Comparison of ENCODE assay signal across 9 cellular contexts in genomic region chr1:32984090-32984828, GRCh38. TPM values are rescaled to one million over a fixed set of nuclear protein-coding genes. Genes with fewer than 3 reads are reported as not detected.
A peak's percentile ranks its signal among the peaks of the same experiment; 100 is the strongest.
DNase-seq lines count a peak whose midpoint lies in the region; ATAC-seq and TF ChIP-seq lines count a peak whose summit lies in the region.
"Had no signal": no experiment of that assay in that cellular context is flagged by ENCODE, and none has a peak within 500 bp of the region (broad histone marks: within the 10 kb centered on the region; RNA-seq: fewer than 3 reads in every experiment).

No MANE protein-coding gene starts in this region.

- peak; percentile 85 for DNase-seq in AG08395 (ENCODE audit: low spot score)
- DNase-seq in GM23248 = peak; percentile 67
- DNase-seq in activated effector memory CD4-positive, alpha-beta T cell treated with Interleukin-2 at 50 U/mL for 16 hours = peak; percentile 21
- DNase-seq in iPS-NIHi11 (ENCODE audit: low spot score) = peak; percentile 74
- DNase-seq in A172 (ENCODE audit: low spot score) = no peak
- no peak for DNase-seq in OCI-M2 (lab: John Stamatoyannopoulos, UW; ENCODE audit: unreplicated experiment)
- no peak for DNase-seq in psoas muscle
- DNase-seq: mucosa of descending colon had no signal

- no peak for TF ChIP-seq CTCF in psoas muscle (IDR thresholded peaks at IDR 0.05)

- H3K9me3 ChIP-seq in GM23248 (ENCODE audit: low read depth) = no peaks in the 10 kb centered on the region
- H3K9me3 ChIP-seq in psoas muscle = no peaks in the 10 kb centered on the region
- H3K9me3 ChIP-seq: mucosa of descending colon had no signal

- H4K20me1 ChIP-seq in GM23248 (ENCODE audit: insufficient read depth) = no peaks in the 10 kb centered on the region

- no peaks in the 10 kb centered on the region for H3K36me3 ChIP-seq in GM23248 (ENCODE audit: low read depth)
- no peaks in the 10 kb centered on the region for H3K36me3 ChIP-seq in psoas muscle (ENCODE audit: insufficient read depth in 1 of 2, low read depth in 1 of 2)

- H3K27me3 ChIP-seq in GM23248 (replicated peaks; ENCODE audit: insufficient read depth) (no peaks in the 10 kb centered on the region), psoas muscle (ENCODE audit: insufficient read depth in 3 of 3, low read length in 2 of 3) (no peaks in the 10 kb centered on the region)

- H2AFZ ChIP-seq in GM23248 = no peak overlapping the region

- H3K9ac ChIP-seq in GM23248 = peak overlapping the region; percentile 12; the same call in 1 of the 2 replicates

- ATAC-seq in HG03439 (IDR thresholded peaks at IDR 0.05; ENCODE audit: unreplicated experiment) (no peak), psoas muscle (no peak)
- ATAC-seq: mucosa of descending colon had no signal

- H3F3A ChIP-seq in GM23248 (ENCODE audit: insufficient read depth) = peaks cover 23% of the 10 kb centered on the region

- in situ Hi-C loops in GM23248 (cut with MboI) = no loop called here

- 44 to 60% methylated on average over 5 of the region's 5 CpGs for WGBS in GM23248 (ENCODE audit: low coverage in 1 of 2, low lambda C conversion rate in 2 of 2, missing lambda C conversion rate in 2 of 2), 2 experiments
- WGBS in psoas muscle, 3 donors = 57 to 62% (median 57%) methylated on average over 5 of the region's 5 CpGs

- H3K9me2 ChIP-seq in GM23248 (ENCODE audit: insufficient read depth) = no peaks in the 10 kb centered on the region

- H3K79me2 ChIP-seq in GM23248 (ENCODE audit: insufficient read depth) = no peaks in the 10 kb centered on the region

- H3K4me3 ChIP-seq in GM23248 (no peak overlapping the region), psoas muscle (no peak overlapping the region)
- H3K4me3 ChIP-seq: mucosa of descending colon had no signal

- peaks cover 30% of the 10 kb centered on the region for H3K4me1 ChIP-seq in GM23248 (ENCODE audit: insufficient read depth)
- H3K4me1 ChIP-seq in psoas muscle = peaks cover 7% of the 10 kb centered on the region

- H3K27ac ChIP-seq in GM23248 (peak overlapping the region; percentile 38), psoas muscle (no peak overlapping the region)

- H3K4me2 ChIP-seq in GM23248 (ENCODE audit: unreplicated experiment) = no peak overlapping the region

- intact Hi-C loops in psoas muscle (cut with DNase I) = no loop called here

RNA-seq across cellular contexts. Expression of gene RNF19B, which starts 19.6 kb away (rescaled TPM):
- 9.5 and 11.1 TPM in 2 replicates for total RNA-seq in GM23248 (2014; rRNA removed; shearing (Covaris generic))
- polyA plus RNA-seq in GM23248 (2016; fragmentation: Nextera tagmentation; extraction: Ambion mirVana) = 1.5 and 1.6 TPM in 2 replicates
- 7.4 and 7.9 TPM in 2 replicates for total RNA-seq in A172 (2014; rRNA removed; shearing (Covaris generic))
- total RNA-seq in psoas muscle = 10 to 100 TPM; 13.1 to 23.4 (median 18.9) TPM
- 10 to 100 TPM; 10.4 to 32.5 (median 15.9) TPM for polyA plus RNA-seq in psoas muscle

RNA-seq across cellular contexts. Expression of gene AK2, which starts 52.4 kb away (rescaled TPM):
- 130 and 134 TPM in 2 replicates for total RNA-seq in GM23248 (2014; rRNA removed; shearing (Covaris generic))
- polyA plus RNA-seq in GM23248 (2016; fragmentation: Nextera tagmentation; extraction: Ambion mirVana) (173 and 179 TPM in 2 replicates), psoas muscle (100 to 1,000 TPM; 152 to 270 (median 169) TPM)
- total RNA-seq in A172 (2014; rRNA removed; shearing (Covaris generic)) = 160 and 171 TPM in 2 replicates
- 100 to 1,000 TPM; 108 to 206 (median 130) TPM for total RNA-seq in psoas muscle

Comparison
In these comparisons a context has a peak if more than half of its experiments do, and no peak if none do; other contexts are left out.
1. DNase-seq: peak in AG08395 (single experiment), GM23248 (single experiment), activated effector memory CD4-positive, alpha-beta T cell treated with Interleukin-2 at 50 U/mL for 16 hours (single experiment) and iPS-NIHi11 (single experiment); none in A172 (single experiment), OCI-M2 (single experiment) and psoas muscle (0 of 2).